27 cellular contexts compared by ENCODE assay signal in genomic region chr1:21625390-21626190, GRCh38. TPM values are rescaled to one million over a fixed set of nuclear protein-coding genes. Genes with fewer than 3 reads are reported as not detected.
DNase-seq lines count a peak whose midpoint lies in the region; ATAC-seq, FAIRE-seq and TF ChIP-seq lines count a peak whose summit lies in the region.
"Had no signal": no experiment of that assay in that cellular context is flagged by ENCODE, and none has a peak within 500 bp of the region (broad histone marks: within the 10 kb centered on the region; RNA-seq: fewer than 3 reads in every experiment).

No MANE protein-coding gene starts in this region.

- H3K27ac ChIP-seq in cingulate gyrus (ENCODE audit: low read depth, low read length) = peak overlapping the region; percentile 49
- peak overlapping the region; percentile 2 to 67 for H3K27ac ChIP-seq in prostate gland
- H3K27ac ChIP-seq in kidney (ENCODE audit: low read depth in 2 of 2, low read length in 2 of 2) = no peak overlapping the region
- H3K27ac ChIP-seq: ascending aorta had no signal

- peaks cover 32% of the 10 kb centered on the region for H3K4me1 ChIP-seq in prostate gland (replicated peaks)
- H3K4me1 ChIP-seq in kidney (ENCODE audit: control insufficient read depth in 1 of 2, insufficient read depth in 1 of 2, low read depth in 1 of 2, low read length in 2 of 2) = peaks cover 19 to 24% of the 10 kb centered on the region in 2 donors
- H3K4me1 ChIP-seq: ascending aorta had no signal

- H3K27me3 Mint-ChIP-seq in Calu3 (ENCODE audit: unreplicated experiment) (no peaks in the 10 kb centered on the region), T-cell (peaks cover 22 to 30% of the 10 kb centered on the region in 2 donors)
- peaks cover 19% of the 10 kb centered on the region for H3K27me3 Mint-ChIP-seq in activated CD4-positive, alpha-beta memory T cell treated with anti-CD3 and anti-CD28 coated beads, Interleukin-2, amount 10 ng/mL, durations not matched to agents 7 days and 5 days

- intact Hi-C loops in Calu3 (cut with micrococcal nuclease; ENCODE audit: unreplicated experiment) = no loop called here
- intact Hi-C loops in prostate gland (cut with DNase I) = no loop called here
- intact Hi-C loops in kidney (cut with DNase I) = no loop called here

- H3K9ac ChIP-seq in kidney (ENCODE audit: low read length in 2 of 2) = no peak overlapping the region
- H3K9ac ChIP-seq: SK-N-SH had no signal

- 62% methylated on average over 13 of the region's 13 CpGs for WGBS in prostate gland

- CTCF ChIA-PET in Calu3 (lab: Charles Lee) = no interaction called here
- CTCF ChIA-PET in activated CD4-positive, alpha-beta memory T cell treated with anti-CD3 and anti-CD28 coated beads, Interleukin-2, amount 10 ng/mL, durations not matched to agents 7 days and 5 days (lab: Charles Lee) = no interaction called here
- CTCF ChIA-PET in T-cell (lab: Charles Lee) = no interaction called here

- H3K36me3 ChIP-seq in prostate gland (no peaks in the 10 kb centered on the region), kidney (ENCODE audit: control insufficient read depth in 1 of 2, insufficient read depth in 2 of 2, low read length in 2 of 2) (no peaks in the 10 kb centered on the region)
- H3K36me3 ChIP-seq: ascending aorta had no signal

- no TSS peak for BruUV-seq in Calu3 (replicated peaks; lab: Mats Ljungman, UMichigan)

- H3K4me3 ChIP-seq in prostate gland (no peak overlapping the region), kidney (ENCODE audit: low read length in 2 of 2) (no peak overlapping the region)
- H3K4me3 ChIP-seq: ascending aorta had no signal

- H3K27me3 ChIP-seq in prostate gland (replicated peaks; ENCODE audit: insufficient read depth) = no peaks in the 10 kb centered on the region

- no peaks in the 10 kb centered on the region for H3K9me3 Mint-ChIP-seq in Calu3 (ENCODE audit: low read depth, unreplicated experiment)
- no peaks in the 10 kb centered on the region for H3K9me3 Mint-ChIP-seq in activated CD4-positive, alpha-beta memory T cell treated with anti-CD3 and anti-CD28 coated beads, Interleukin-2, amount 10 ng/mL, durations not matched to agents 7 days and 5 days
- H3K9me3 Mint-ChIP-seq in T-cell = no peaks in the 10 kb centered on the region
- H3K9me3 Mint-ChIP-seq: CD8-positive, alpha-beta memory T cell; immature natural killer cell; natural killer cell treated with Interleukin-12 subunit alpha and Interleukin-12 subunit beta and Interleukin-15 and Interleukin-18, amount 100 ng/mL, for 72 hours; stimulated activated memory B cell treated with anti-CD40 and anti-IgM and Interleukin-4, amounts not matched to agents 10 μg/mL and 1 μg/mL and 100 μg/mL, for 72 hours; T-helper 1 cell treated with Interleukin-12 subunit alpha and Interleukin-12 subunit beta and Interleukin-4 antibody, amounts not matched to agents 30 μg/mL and 1 μg/mL, for 36 hours had no signal

- TF ChIP-seq CTCF in Calu3 (IDR thresholded peaks at IDR 0.05; ENCODE audit: unreplicated experiment) (no peak), prostate gland (IDR thresholded peaks at IDR 0.05) (no peak), kidney (IDR thresholded peaks at IDR 0.05; ENCODE audit: borderline replicate concordance, extremely low read depth, insufficient read depth) (no peak)

- no peak for TF ChIP-seq POLR2A in prostate gland (IDR thresholded peaks at IDR 0.05)

- H3K36me3 Mint-ChIP-seq in Calu3 (ENCODE audit: insufficient read depth, unreplicated experiment) (peaks cover 29% of the 10 kb centered on the region), T-cell (no peaks in the 10 kb centered on the region)
- H3K36me3 Mint-ChIP-seq in activated CD4-positive, alpha-beta memory T cell treated with anti-CD3 and anti-CD28 coated beads, Interleukin-2, amount 10 ng/mL, durations not matched to agents 7 days and 5 days (ENCODE audit: low read depth) = no peaks in the 10 kb centered on the region
- H3K36me3 Mint-ChIP-seq: activated CD8-positive, alpha-beta memory T cell treated with anti-CD3 and anti-CD28 coated beads, Interleukin-2, amount 10 ng/mL, durations not matched to agents 7 days and 5 days; CD8-positive, alpha-beta memory T cell; immature natural killer cell; natural killer cell treated with Interleukin-12 subunit alpha and Interleukin-12 subunit beta and Interleukin-15 and Interleukin-18, amount 100 ng/mL, for 72 hours; stimulated activated memory B cell treated with anti-CD40 and anti-IgM and Interleukin-4, amounts not matched to agents 10 μg/mL and 1 μg/mL and 100 μg/mL, for 72 hours had no signal

- ATAC-seq in T-cell (replicated peaks in 1 of 4) = no peak
- ATAC-seq: activated CD8-positive, alpha-beta memory T cell treated with anti-CD3 and anti-CD28 coated beads, Interleukin-2, amount 10 ng/mL, durations not matched to agents 7 days and 5 days; HCT116; natural killer cell treated with Interleukin-12 subunit alpha and Interleukin-12 subunit beta and Interleukin-15 and Interleukin-18, amount 100 ng/mL, for 72 hours; stimulated activated memory B cell treated with anti-CD40 and anti-IgM and Interleukin-4, amounts not matched to agents 10 μg/mL and 1 μg/mL and 100 μg/mL, for 72 hours had no signal

- H3K4me3 Mint-ChIP-seq in Calu3 (ENCODE audit: low read depth, unreplicated experiment) (no peak overlapping the region), T-cell (no peak overlapping the region)
- no peak overlapping the region for H3K4me3 Mint-ChIP-seq in activated CD4-positive, alpha-beta memory T cell treated with anti-CD3 and anti-CD28 coated beads, Interleukin-2, amount 10 ng/mL, durations not matched to agents 7 days and 5 days
- H3K4me3 Mint-ChIP-seq: activated CD8-positive, alpha-beta memory T cell treated with anti-CD3 and anti-CD28 coated beads, Interleukin-2, amount 10 ng/mL, durations not matched to agents 7 days and 5 days; B cell; CD8-positive, alpha-beta memory T cell; immature natural killer cell; natural killer cell treated with Interleukin-12 subunit alpha and Interleukin-12 subunit beta and Interleukin-15 and Interleukin-18, amount 100 ng/mL, for 72 hours; stimulated activated memory B cell treated with anti-CD40 and anti-IgM and Interleukin-4, amounts not matched to agents 10 μg/mL and 1 μg/mL and 100 μg/mL, for 72 hours; T-helper 1 cell treated with Interleukin-12 subunit alpha and Interleukin-12 subunit beta and Interleukin-4 antibody, amounts not matched to agents 30 μg/mL and 1 μg/mL, for 36 hours had no signal

- H3K27ac Mint-ChIP-seq in Calu3 (ENCODE audit: unreplicated experiment) = peak overlapping the region; percentile 70
- no peak overlapping the region for H3K27ac Mint-ChIP-seq in activated CD4-positive, alpha-beta memory T cell treated with anti-CD3 and anti-CD28 coated beads, Interleukin-2, amount 10 ng/mL, durations not matched to agents 7 days and 5 days
- no peak overlapping the region for H3K27ac Mint-ChIP-seq in T-cell
- H3K27ac Mint-ChIP-seq: activated CD8-positive, alpha-beta memory T cell treated with anti-CD3 and anti-CD28 coated beads, Interleukin-2, amount 10 ng/mL, durations not matched to agents 7 days and 5 days; B cell; CD8-positive, alpha-beta memory T cell; immature natural killer cell; natural killer cell treated with Interleukin-12 subunit alpha and Interleukin-12 subunit beta and Interleukin-15 and Interleukin-18, amount 100 ng/mL, for 72 hours; stimulated activated memory B cell treated with anti-CD40 and anti-IgM and Interleukin-4, amounts not matched to agents 10 μg/mL and 1 μg/mL and 100 μg/mL, for 72 hours; T-helper 1 cell treated with Interleukin-12 subunit alpha and Interleukin-12 subunit beta and Interleukin-4 antibody, amounts not matched to agents 30 μg/mL and 1 μg/mL, for 36 hours had no signal

- POLR2A ChIA-PET in activated CD4-positive, alpha-beta memory T cell treated with anti-CD3 and anti-CD28 coated beads, Interleukin-2, amount 10 ng/mL, durations not matched to agents 7 days and 5 days (lab: Charles Lee) = no interaction called here
- POLR2A ChIA-PET in T-cell (lab: Charles Lee) = no interaction called here

- H3K9me3 ChIP-seq in prostate gland (no peaks in the 10 kb centered on the region), kidney (ENCODE audit: control insufficient read depth in 1 of 2, low read length in 2 of 2) (no peaks in the 10 kb centered on the region)
- H3K9me3 ChIP-seq: ascending aorta, SK-N-SH had no signal

- no peak for FAIRE-seq in kidney (lab: Jason Lieb, UNC)
- FAIRE-seq: GM12892 had no signal

- DNase-seq in Calu3 (no peak), NCI-H2196 (lab: John Stamatoyannopoulos, UW; ENCODE audit: unreplicated experiment) (peak; percentile 25), prostate gland (ENCODE audit: low spot score) (peak; percentile 56), kidney (no peak), T-cell (no peak)
- no peak for DNase-seq in activated CD4-positive, alpha-beta memory T cell treated with anti-CD3 and anti-CD28 coated beads, Interleukin-2, amount 10 ng/mL, durations not matched to agents 7 days and 5 days
- DNase-seq: ACHN; activated CD4-positive, alpha-beta T cell treated with anti-CD3 and anti-CD28 coated beads, Interleukin-2, amount 50 U/mL, for 1 hour; activated CD4-positive, CD25-positive, alpha-beta regulatory T cell; activated CD8-positive, alpha-beta memory T cell treated with anti-CD3 and anti-CD28 coated beads, Interleukin-2, amount 10 ng/mL, durations not matched to agents 7 days and 5 days; activated T-cell treated with anti-CD3 and anti-CD28 coated beads, Interleukin-2, amount 50 U/mL, for 48 hours; CD8-positive, alpha-beta memory T cell; erythroblast; immature natural killer cell; KBM-7; NCI-H1417 treated with DMSO at 0.1 percent for 48 hours; NCI-H2107; NCI-H510A had no signal

- H3K4me1 Mint-ChIP-seq in Calu3 (ENCODE audit: low read depth, unreplicated experiment) = peaks cover 28% of the 10 kb centered on the region
- H3K4me1 Mint-ChIP-seq in activated CD4-positive, alpha-beta memory T cell treated with anti-CD3 and anti-CD28 coated beads, Interleukin-2, amount 10 ng/mL, durations not matched to agents 7 days and 5 days = peaks cover 6% of the 10 kb centered on the region
- H3K4me1 Mint-ChIP-seq in T-cell = peaks cover 0 to 9% (median 8%) of the 10 kb centered on the region in 3 donors
- H3K4me1 Mint-ChIP-seq: stimulated activated memory B cell treated with anti-CD40 and anti-IgM and Interleukin-4, amounts not matched to agents 10 μg/mL and 1 μg/mL and 100 μg/mL, for 72 hours had no signal

RNA-seq across cellular contexts. Expression of gene RAP1GAP, which starts 43.6 kb away (rescaled TPM):
- total RNA-seq in Calu3 (2022) = 23.8 and 26.8 TPM in 2 replicates
- 10 to 100 TPM; 22.9 to 36.1 TPM for total RNA-seq in prostate gland
- under 1 TPM in 1 of 2 experiments, not detected in 1; 0.15 TPM for total RNA-seq in activated CD4-positive, alpha-beta memory T cell treated with anti-CD3 and anti-CD28 coated beads, Interleukin-2, amount 10 ng/mL, durations not matched to agents 7 days and 5 days
- 39.2 TPM for total RNA-seq in kidney
- 200 TPM for polyA plus RNA-seq in kidney (ENCODE audit: insufficient read depth, low read depth, low replicate concordance)
- 1 to 10 TPM in 1 of 5 donors, under 1 TPM in 4; 0.18 to 1.0 (median 0.35) TPM for total RNA-seq in T-cell
- polyA plus RNA-seq: CD8-positive, alpha-beta memory T cell; immature natural killer cell had no signal

Comparison
In these comparisons a context has a peak if more than half of its experiments do, and no peak if none do; other contexts are left out.
1. DNase-seq: peak in NCI-H2196 (single experiment) and prostate gland (single experiment); none in Calu3 (single experiment), activated CD4-positive, alpha-beta memory T cell treated with anti-CD3 and anti-CD28 coated beads, Interleukin-2, amount 10 ng/mL, durations not matched to agents 7 days and 5 days (single experiment), kidney (single experiment) and T-cell (0 of 34).
2. H3K27ac ChIP-seq: peak in cingulate gyrus (single experiment) and prostate gland (2 of 2); none in kidney (0 of 2).
3. RNA of gene RAP1GAP, which starts 43.6 kb away (total RNA-seq): 39.2 TPM in kidney (single experiment), 22.9 to 36.1 TPM in prostate gland and 23.8 to 26.8 TPM in Calu3; 0.18 to 1.0 TPM in T-cell and 0.15 TPM in activated CD4-positive, alpha-beta memory T cell treated with anti-CD3 and anti-CD28 coated beads, Interleukin-2, amount 10 ng/mL, durations not matched to agents 7 days and 5 days; every median in the first group is over 10 times any median in the second.